ENCODE assay signal across 8 cellular contexts in the genomic region with DNA sequence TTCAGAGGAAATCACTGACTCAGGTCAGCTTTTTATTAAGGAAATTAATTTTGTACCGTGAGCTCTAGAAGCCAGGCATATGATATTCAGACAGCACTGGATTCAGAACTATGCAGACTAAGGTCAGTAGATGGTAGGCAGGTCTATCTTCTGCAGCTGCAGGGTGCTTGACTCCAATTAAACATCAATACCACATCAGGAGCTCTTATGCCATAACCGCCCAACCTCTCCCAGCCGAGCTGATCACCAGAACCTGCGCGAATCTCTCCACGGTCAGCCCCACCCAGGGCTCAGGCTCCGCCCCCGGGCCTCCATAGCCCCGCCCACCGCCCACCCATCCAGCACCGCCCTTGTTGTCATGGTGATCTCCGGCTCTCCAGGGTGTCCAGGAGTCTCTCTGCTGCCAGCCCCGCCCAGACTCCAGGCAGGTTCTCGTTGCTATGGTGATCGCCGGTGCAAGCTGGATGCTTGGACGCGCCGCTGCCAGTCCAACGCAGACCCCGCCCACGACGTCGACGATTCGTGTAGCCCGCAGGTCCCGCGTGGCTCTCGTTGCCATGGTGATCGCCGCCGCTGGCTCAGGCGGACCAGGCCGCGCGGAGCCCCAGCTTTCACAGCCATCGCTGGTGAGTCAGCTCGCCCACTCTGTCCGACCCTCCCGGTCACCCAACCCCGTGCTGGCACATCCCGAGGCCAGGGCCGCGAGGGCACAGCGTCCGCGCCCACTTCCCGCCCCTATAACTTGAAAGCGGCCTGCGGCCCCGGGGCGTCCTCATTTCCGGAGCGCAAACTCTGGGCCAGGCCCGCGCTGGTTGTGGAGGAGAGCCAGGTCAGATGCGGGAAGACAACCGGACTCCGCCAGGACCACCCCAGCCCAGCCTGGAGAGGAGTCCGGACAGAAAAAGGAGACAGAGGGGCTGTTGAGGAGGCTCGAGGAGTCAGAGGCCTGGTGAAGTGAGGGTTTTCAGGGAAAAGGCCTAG. TPM values are rescaled to one million over a fixed set of nuclear protein-coding genes. Genes with fewer than 3 reads are reported as not detected.
DNase-seq lines count a peak whose midpoint lies in the region; ATAC-seq and TF ChIP-seq lines count a peak whose summit lies in the region.

Gene RAB36, plus strand, starts transcription at position 552 of the 981 bp plus-strand sequence. CDS start 1,140 bp downstream, outside the sequence.

- peaks cover 32% of the 10 kb centered on the region for H3K4me1 Mint-ChIP-seq in T-helper 17 cell

- H2AFZ ChIP-seq in parathyroid adenoma, result peak within 1 kb of the TSS; percentile 72

- H3K27ac Mint-ChIP-seq in T-helper 17 cell, result peak within 1 kb of the TSS; percentile 99

- intact Hi-C loops in left cardiac atrium (cut with DNase I), result no loop called here

- H3K4me1 ChIP-seq in parathyroid adenoma, result peaks cover 2% of the 10 kb centered on the region
- peaks cover 28% of the 10 kb centered on the region for H3K4me1 ChIP-seq in thymus (ENCODE audit: control insufficient read depth, insufficient read depth, low read length)

- peak within 1 kb of the TSS; percentile 74 for H3K4me3 ChIP-seq in parathyroid adenoma (ENCODE audit: low read depth, low read length)
- H3K4me3 ChIP-seq in thymus (ENCODE audit: low read length), result peak within 1 kb of the TSS; percentile 35

- H3K27me3 ChIP-seq in parathyroid adenoma (ENCODE audit: control insufficient read depth, insufficient read depth, low read length), result no peaks in the 10 kb centered on the region
- no peaks in the 10 kb centered on the region for H3K27me3 ChIP-seq in thymus (ENCODE audit: control insufficient read depth, insufficient read depth)

- ATAC-seq in GM18498 (IDR thresholded peaks at IDR 0.05; ENCODE audit: unreplicated experiment) (peak; percentile 56), T-helper 17 cell (peak; percentile 74), left cardiac atrium (peak; percentile 84 to 91), HG03039 (IDR thresholded peaks at IDR 0.05; ENCODE audit: unreplicated experiment) (no peak)

- WGBS in thymus, result 21% methylated on average over 62 of the region's 62 CpGs

- peak within 1 kb of the TSS; percentile 95 for H3K4me2 ChIP-seq in parathyroid adenoma (ENCODE audit: low read length)

- no peaks in the 10 kb centered on the region for H3K27me3 Mint-ChIP-seq in T-helper 17 cell

- no peak within 1 kb of the TSS for H3K9ac ChIP-seq in parathyroid adenoma

- H3K36me3 Mint-ChIP-seq in T-helper 17 cell (ENCODE audit: low read depth), result no peaks in the 10 kb centered on the region

- H3K9me3 ChIP-seq in T-helper 17 cell (ENCODE audit: control insufficient read depth, low read length, poor library complexity, severe bottlenecking) (no peaks in the 10 kb centered on the region), parathyroid adenoma (ENCODE audit: control insufficient read depth, low read length) (no peaks in the 10 kb centered on the region), thymus (ENCODE audit: control insufficient read depth) (no peaks in the 10 kb centered on the region)

- no peaks in the 10 kb centered on the region for H3K36me3 ChIP-seq in parathyroid adenoma (ENCODE audit: control insufficient read depth, insufficient read depth, low read length)
- no peaks in the 10 kb centered on the region for H3K36me3 ChIP-seq in thymus (ENCODE audit: control insufficient read depth, insufficient read depth)

- peak within 1 kb of the TSS; percentile 78 for H3K4me3 Mint-ChIP-seq in T-helper 17 cell

- no peak for TF ChIP-seq CTCF in parathyroid adenoma (IDR thresholded peaks at IDR 0.05)

- H3K27ac ChIP-seq in angular gyrus (ENCODE audit: low read depth, low read length), result peak within 1 kb of the TSS; percentile 83
- no peak within 1 kb of the TSS for H3K27ac ChIP-seq in parathyroid adenoma
- no peak within 1 kb of the TSS for H3K27ac ChIP-seq in thymus (ENCODE audit: low read depth)

- DNase-seq in NCI-H1092 treated with DMSO at 0.1 percent for 48 hours (lab: John Stamatoyannopoulos, UW), result peak; percentile 99
- DNase-seq in T-helper 17 cell, result peak; percentile 91 to 94 (median 93)
- DNase-seq in left cardiac atrium, result peak; percentile 99

- no peaks in the 10 kb centered on the region for H3K79me2 ChIP-seq in parathyroid adenoma

RNA-seq across cellular contexts. Expression of gene RAB36, which starts in this region (rescaled TPM):
- 1 to 10 TPM; 1.1 to 2.4 TPM for total RNA-seq in T-helper 17 cell
- 1 to 10 TPM; 1.0 to 1.3 TPM for total RNA-seq in left cardiac atrium
- polyA plus RNA-seq in thymus, result 0.46 TPM
